In the genomic region with DNA sequence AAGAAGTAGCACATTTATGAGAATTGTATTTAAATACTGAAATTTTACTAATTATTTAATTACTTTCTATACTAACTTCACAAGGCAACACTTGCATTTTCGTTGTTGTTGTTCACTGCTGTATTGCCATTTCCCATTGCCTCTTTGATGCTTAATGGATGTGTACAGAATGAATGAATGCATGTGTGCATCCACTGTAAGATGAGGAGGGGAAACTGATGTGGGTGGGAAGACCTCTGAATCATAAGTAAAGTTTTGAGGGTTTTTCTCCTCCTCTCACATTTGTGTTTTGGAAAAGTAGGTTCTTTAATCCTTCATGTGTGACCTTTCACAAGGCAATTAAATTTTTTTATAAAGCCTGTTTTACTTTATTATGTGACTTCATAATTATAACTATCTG, we compare ENCODE assay signal across 26 cellular contexts.
"Had no signal": no experiment of that assay in that cellular context is flagged by ENCODE, and none has a peak within 500 bp of the region (broad histone marks: within the 10 kb centered on the region; RNA-seq: fewer than 3 reads in every experiment).

No MANE protein-coding gene starts in this region.

- ATAC-seq: left lung; lower lobe of right lung; mucosa of descending colon; natural killer cell treated with Interleukin-12 subunit alpha and Interleukin-12 subunit beta and Interleukin-15 and Interleukin-18, amount 100 ng/mL, for 72 hours; stimulated activated effector memory CD8-positive, alpha-beta T cell treated with anti-CD3 and anti-CD28 coated beads, Interleukin-12 subunit alpha, Interleukin-12 subunit beta, amount 100 ng/mL, for 72 hours had no signal

- H3K4me3 Mint-ChIP-seq: endodermal cell; mesothelial cell of epicardium; naive B cell; natural killer cell treated with Interleukin-12 subunit alpha and Interleukin-12 subunit beta and Interleukin-15 and Interleukin-18, amount 100 ng/mL, for 72 hours; neural crest cell; stimulated activated effector memory CD8-positive, alpha-beta T cell treated with anti-CD3 and anti-CD28 coated beads, Interleukin-12 subunit alpha, Interleukin-12 subunit beta, amount 100 ng/mL, for 72 hours had no signal

- H3K27me3 Mint-ChIP-seq: naive B cell; natural killer cell treated with Interleukin-12 subunit alpha and Interleukin-12 subunit beta and Interleukin-15 and Interleukin-18, amount 100 ng/mL, for 72 hours; progenitor cell of endocrine pancreas had no signal

- H3K9me3 Mint-ChIP-seq: natural killer cell treated with Interleukin-12 subunit alpha and Interleukin-12 subunit beta and Interleukin-15 and Interleukin-18, amount 100 ng/mL, for 72 hours; neural crest cell; stimulated activated effector memory CD8-positive, alpha-beta T cell treated with anti-CD3 and anti-CD28 coated beads, Interleukin-12 subunit alpha, Interleukin-12 subunit beta, amount 100 ng/mL, for 72 hours had no signal

- H3K27me3 ChIP-seq: esophagus muscularis mucosa, left lung, right atrium auricular region, tibial nerve, upper lobe of left lung had no signal

- H3K27ac Mint-ChIP-seq: endodermal cell; mesothelial cell of epicardium; naive B cell; natural killer cell treated with Interleukin-12 subunit alpha and Interleukin-12 subunit beta and Interleukin-15 and Interleukin-18, amount 100 ng/mL, for 72 hours; progenitor cell of endocrine pancreas; stimulated activated effector memory CD8-positive, alpha-beta T cell treated with anti-CD3 and anti-CD28 coated beads, Interleukin-12 subunit alpha, Interleukin-12 subunit beta, amount 100 ng/mL, for 72 hours had no signal

- H3K27ac ChIP-seq: esophagus muscularis mucosa, left lung, lower lobe of right lung, parathyroid adenoma, right atrium auricular region, tibial nerve, upper lobe of left lung had no signal

- H3K9me3 ChIP-seq: esophagus muscularis mucosa, left lung, lower lobe of right lung, mucosa of descending colon, right atrium auricular region, thoracic aorta, tibial nerve, upper lobe of left lung had no signal

- FAIRE-seq: kidney, urothelium cell line had no signal

- H2AFZ ChIP-seq: parathyroid adenoma had no signal

- H3K9ac ChIP-seq: parathyroid adenoma had no signal

- DNase-seq: caudate nucleus; cerebellar nuclear complex; cortex of kidney; endodermal cell; foreskin melanocyte; kidney; left lung; lower lobe of right lung; mesenchymal stem cell; mucosa of descending colon; naive B cell; stimulated activated CD4-positive, alpha-beta T cell treated with anti-CD3 and anti-CD28 coated beads, Interleukin-2, amount 100 ng/mL, for 24 hours; stimulated activated CD4-positive, alpha-beta T cell treated with anti-CD3 and anti-CD28 coated beads, Interleukin-4, amount 100 ng/mL, for 24 hours; stimulated activated naive CD4-positive, alpha-beta T cell treated with Interleukin-2 at 50 U/mL for 16 hours; upper lobe of left lung had no signal

- H3K4me1 ChIP-seq: left lung, lower lobe of right lung, parathyroid adenoma, upper lobe of left lung had no signal

- H3K36me3 ChIP-seq: left lung, lower lobe of right lung, thoracic aorta, upper lobe of left lung had no signal

- H3K4me1 Mint-ChIP-seq: endodermal cell; neural crest cell; stimulated activated effector memory CD8-positive, alpha-beta T cell treated with anti-CD3 and anti-CD28 coated beads, Interleukin-12 subunit alpha, Interleukin-12 subunit beta, amount 100 ng/mL, for 72 hours had no signal

- H3K4me3 ChIP-seq: esophagus muscularis mucosa, left lung, lower lobe of right lung, mucosa of descending colon, right atrium auricular region, thoracic aorta, tibial nerve, upper lobe of left lung had no signal

- H3K36me3 Mint-ChIP-seq: natural killer cell treated with Interleukin-12 subunit alpha and Interleukin-12 subunit beta and Interleukin-15 and Interleukin-18, amount 100 ng/mL, for 72 hours had no signal

- H3K79me2 ChIP-seq: parathyroid adenoma had no signal
